Comparison of ENCODE assay signal across 8 cellular contexts in genomic region chr18:62837011-62837410, GRCh38.
"Had no signal": no experiment of that assay in that cellular context is flagged by ENCODE, and none has a peak within 500 bp of the region (broad histone marks: within the 10 kb centered on the region; RNA-seq: fewer than 3 reads in every experiment).

No MANE protein-coding gene starts in this region.

- H3K9ac ChIP-seq: KMS-11 had no signal

- DNase-seq: GOT3, HCEC 1CT, IMR-90, Karpas-422, KBM-7 had no signal

- H3K4me2 ChIP-seq: KMS-11 had no signal

- H3K27ac ChIP-seq: HL-60, KMS-11 had no signal

- FAIRE-seq: H54 had no signal
